Comparison of ENCODE assay signal across 8 cellular contexts in the genomic region with DNA sequence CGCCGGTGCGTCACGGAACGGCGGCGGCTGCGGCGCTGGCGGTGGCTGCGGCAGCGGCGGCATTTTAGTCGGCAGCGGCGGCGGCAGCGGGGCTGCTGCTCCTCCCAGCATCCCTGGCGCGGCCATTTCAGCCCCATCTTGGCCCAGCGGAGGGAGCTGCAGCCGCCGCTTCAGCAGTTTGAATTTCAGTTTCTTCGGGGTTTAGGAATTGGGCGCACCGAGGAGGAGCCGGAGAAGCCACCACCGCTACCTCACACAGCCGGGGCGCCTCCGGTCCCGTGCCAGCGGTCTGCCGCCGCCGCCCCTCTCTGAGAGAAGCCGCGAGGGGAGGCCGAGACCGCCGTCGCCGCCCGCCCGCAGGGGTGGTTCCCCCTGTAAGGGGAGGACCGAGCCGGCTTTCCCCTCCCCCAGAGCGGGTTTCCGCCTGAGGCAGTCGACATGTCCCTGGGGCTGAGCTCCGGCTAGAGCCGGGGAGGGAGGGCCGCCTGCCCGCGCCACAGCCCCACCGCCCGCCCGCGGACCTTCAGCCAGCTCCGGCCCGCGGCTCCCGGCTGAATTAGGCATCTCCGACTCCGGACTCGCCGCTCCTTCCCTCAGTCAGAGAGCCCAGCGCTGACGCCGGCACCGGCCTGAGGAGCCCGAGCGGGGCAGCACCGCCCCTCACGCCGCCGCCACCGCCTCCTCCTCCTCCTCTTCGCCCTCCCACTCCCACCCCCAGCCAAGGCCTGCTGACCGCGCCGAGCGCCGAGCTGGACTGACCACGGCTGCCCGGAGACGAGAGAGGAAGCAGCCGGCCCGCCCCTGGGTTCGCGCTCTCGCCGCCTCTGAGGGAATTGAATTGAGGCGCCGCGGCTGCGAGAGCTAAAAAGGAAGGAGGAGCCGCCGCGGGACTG. TPM values are rescaled to one million over a fixed set of nuclear protein-coding genes. Genes with fewer than 3 reads are reported as not detected.
DNase-seq lines count a peak whose midpoint lies in the region; ATAC-seq and TF ChIP-seq lines count a peak whose summit lies in the region.

A gene (plus strand): TSS at position 67 of the 893 bp plus-strand sequence. CDS start 1,053 bp downstream, outside the sequence.

- peak within 1 kb of the TSS; percentile 77 for H3K4me3 Mint-ChIP-seq in activated T-helper 17 cell treated with anti-CD3 and anti-CD28 coated beads, Interleukin-2, amount 50 U/mL, for 72 hours
- peak within 1 kb of the TSS; percentile 89 for H3K4me3 Mint-ChIP-seq in natural killer cell treated with Interleukin-12 subunit alpha and Interleukin-12 subunit beta and Interleukin-15 and Interleukin-18, amount 100 ng/mL, for 72 hours

- ATAC-seq in GM21737 (IDR thresholded peaks at IDR 0.05; ENCODE audit: unreplicated experiment) = peak; percentile 60
- ATAC-seq in activated T-helper 17 cell treated with anti-CD3 and anti-CD28 coated beads, Interleukin-2, amount 50 U/mL, for 72 hours (replicated peaks) = peak; percentile 66
- peak; percentile 84 to 89 for ATAC-seq in natural killer cell treated with Interleukin-12 subunit alpha and Interleukin-12 subunit beta and Interleukin-15 and Interleukin-18, amount 100 ng/mL, for 72 hours
- ATAC-seq in stimulated activated naive CD8-positive, alpha-beta T cell treated with anti-CD3 and anti-CD28 coated beads, Interleukin-15, Interleukin-2, amounts not matched to agents 100 U/mL and 50 U/mL, for 24 hours = peak; percentile 76

- no peak for TF ChIP-seq CTCF in fibroblast of mammary gland (conservative IDR thresholded peaks at IDR 0.05; ENCODE audit: control insufficient read depth, insufficient read depth, low read depth, low read length)

- H3K36me3 Mint-ChIP-seq in activated T-helper 17 cell treated with anti-CD3 and anti-CD28 coated beads, Interleukin-2, amount 50 U/mL, for 72 hours (ENCODE audit: low read depth) = peaks cover 34% of the 10 kb centered on the region
- H3K36me3 Mint-ChIP-seq in natural killer cell treated with Interleukin-12 subunit alpha and Interleukin-12 subunit beta and Interleukin-15 and Interleukin-18, amount 100 ng/mL, for 72 hours = peaks cover 16% of the 10 kb centered on the region

- H3K4me1 Mint-ChIP-seq in activated T-helper 17 cell treated with anti-CD3 and anti-CD28 coated beads, Interleukin-2, amount 50 U/mL, for 72 hours = peaks cover 14% of the 10 kb centered on the region
- peaks cover 28 to 38% of the 10 kb centered on the region in 2 donors for H3K4me1 Mint-ChIP-seq in natural killer cell treated with Interleukin-12 subunit alpha and Interleukin-12 subunit beta and Interleukin-15 and Interleukin-18, amount 100 ng/mL, for 72 hours (ENCODE audit: low read depth in 2 of 2)

- no peaks in the 10 kb centered on the region for H3K27me3 Mint-ChIP-seq in activated T-helper 17 cell treated with anti-CD3 and anti-CD28 coated beads, Interleukin-2, amount 50 U/mL, for 72 hours
- H3K27me3 Mint-ChIP-seq in natural killer cell treated with Interleukin-12 subunit alpha and Interleukin-12 subunit beta and Interleukin-15 and Interleukin-18, amount 100 ng/mL, for 72 hours = no peaks in the 10 kb centered on the region

- DNase-seq in EH (ENCODE audit: low read depth) (peak; percentile 93), KG1 (lab: John Stamatoyannopoulos, UW) (peak; percentile 87), RPMI7951 (ENCODE audit: low read depth) (peak; percentile 93), fibroblast of mammary gland (ENCODE audit: low read depth) (peak; percentile 91)
- peak; percentile 97 for DNase-seq in natural killer cell treated with Interleukin-12 subunit alpha and Interleukin-12 subunit beta and Interleukin-15 and Interleukin-18, amount 100 ng/mL, for 72 hours (ENCODE audit: low spot score)
- DNase-seq in stimulated activated naive CD8-positive, alpha-beta T cell treated with anti-CD3 and anti-CD28 coated beads, Interleukin-15, Interleukin-2, amounts not matched to agents 100 U/mL and 50 U/mL, for 24 hours = peak; percentile 97

- no peaks in the 10 kb centered on the region for H3K9me3 Mint-ChIP-seq in activated T-helper 17 cell treated with anti-CD3 and anti-CD28 coated beads, Interleukin-2, amount 50 U/mL, for 72 hours
- H3K9me3 Mint-ChIP-seq in natural killer cell treated with Interleukin-12 subunit alpha and Interleukin-12 subunit beta and Interleukin-15 and Interleukin-18, amount 100 ng/mL, for 72 hours = no peaks in the 10 kb centered on the region

- H3K27ac Mint-ChIP-seq in activated T-helper 17 cell treated with anti-CD3 and anti-CD28 coated beads, Interleukin-2, amount 50 U/mL, for 72 hours = peak within 1 kb of the TSS; percentile 90
- peak within 1 kb of the TSS; percentile 83 to 88 for H3K27ac Mint-ChIP-seq in natural killer cell treated with Interleukin-12 subunit alpha and Interleukin-12 subunit beta and Interleukin-15 and Interleukin-18, amount 100 ng/mL, for 72 hours

- peak within 1 kb of the TSS; percentile 96 for H3K4me3 ChIP-seq in fibroblast of mammary gland (ENCODE audit: control insufficient read depth, low read depth, low read length)

RNA-seq across cellular contexts. Expression of the gene that starts here (rescaled TPM):
- 6.2 and 8.9 TPM in 2 replicates for total RNA-seq in RPMI7951 (2014; rRNA removed; shearing (Covaris generic))
- 10 to 100 TPM; 13.9 to 14.6 TPM for total RNA-seq in activated T-helper 17 cell treated with anti-CD3 and anti-CD28 coated beads, Interleukin-2, amount 50 U/mL, for 72 hours
- 10 to 100 TPM; 18.7 to 23.7 TPM for total RNA-seq in natural killer cell treated with Interleukin-12 subunit alpha and Interleukin-12 subunit beta and Interleukin-15 and Interleukin-18, amount 100 ng/mL, for 72 hours

Comparison
In these comparisons a context has a peak if more than half of its experiments do, and no peak if none do; other contexts are left out.
1. Peak in every context shown above with its lines: DNase-seq, ATAC-seq and H3K4me3 ChIP-seq.